ENCODE assay signal across 20 cellular contexts in genomic region chr7:54907981-54908380, GRCh38.
A peak's percentile ranks its signal among the peaks of the same experiment; 100 is the strongest.
DNase-seq lines count a peak whose midpoint lies in the region; ATAC-seq and TF ChIP-seq lines count a peak whose summit lies in the region.
"Had no signal": no experiment of that assay in that cellular context is flagged by ENCODE, and none has a peak within 500 bp of the region (broad histone marks: within the 10 kb centered on the region; RNA-seq: fewer than 3 reads in every experiment).

No MANE protein-coding gene starts in this region.

- H3K79me2 ChIP-seq in SK-N-SH (ENCODE audit: insufficient read depth): no peaks in the 10 kb centered on the region

- dilution Hi-C loops in IMR-90 (cut with HindIII; ENCODE audit: low sequenced_read_pairs, unreplicated experiment): no loop called here

- H4K8ac ChIP-seq in IMR-90 (ENCODE audit: low read depth in 2 of 2, low read length in 2 of 2): no peak overlapping the region

- TF ChIP-seq EP300 in SK-N-SH (IDR thresholded peaks at IDR 0.05; ENCODE audit: borderline replicate concordance in 1 of 2, low read depth in 1 of 2, low read length in 1 of 2): no peak

- H3K4me1 ChIP-seq in SK-N-SH (ENCODE audit: control insufficient read depth in 1 of 2, insufficient read depth in 2 of 2, low read depth in 1 of 2, low read length in 1 of 2): peaks cover 0 to 4% of the 10 kb centered on the region in 2 experiments; a peak in 2 of 4 replicates
- no peaks in the 10 kb centered on the region for H3K4me1 ChIP-seq in IMR-90 (ENCODE audit: control insufficient read depth, insufficient read depth, low read length)
- H3K4me1 ChIP-seq: SJCRH30 had no signal

- no peak overlapping the region for H2BK15ac ChIP-seq in IMR-90 (ENCODE audit: low read depth, low read length)

- peaks cover 4% of the 10 kb centered on the region for H3K36me3 Mint-ChIP-seq in osteocyte (ENCODE audit: unreplicated experiment)

- H3K4me2 ChIP-seq in SK-N-SH: no peak overlapping the region
- no peak overlapping the region for H3K4me2 ChIP-seq in IMR-90 (ENCODE audit: low read depth, low read length)

- H2AK9ac ChIP-seq in IMR-90 (replicated peaks; ENCODE audit: low read depth, low read length, poor library complexity): no peak overlapping the region

- H2BK20ac ChIP-seq in IMR-90 (ENCODE audit: low read depth, low read length): no peak overlapping the region

- H3K36me3 ChIP-seq in SK-N-SH (replicated peaks in 1 of 2; ENCODE audit: control insufficient read depth in 1 of 2, insufficient read depth in 2 of 2, low read length in 1 of 2) (peaks cover 0 to 8% of the 10 kb centered on the region in 2 experiments), IMR-90 (ENCODE audit: control insufficient read depth, insufficient read depth, low read length) (no peaks in the 10 kb centered on the region)
- H3K36me3 ChIP-seq: SJCRH30 had no signal

- TF ChIP-seq CTCF in SK-N-SH (IDR thresholded peaks at IDR 0.05) (no peak), IMR-90 (conservative IDR thresholded peaks at IDR 0.05; ENCODE audit: low read depth, low read length) (no peak), epithelial cell of esophagus (IDR thresholded peaks at IDR 0.05; ENCODE audit: insufficient read depth, low read depth, low read length, missing control alignments) (no peak), osteocyte (IDR thresholded peaks at IDR 0.05) (no peak)

- ATAC-seq in SK-N-SH treated with all-trans-retinoic acid at 6 μM for 48 hours (no peak; the same call in 1 of the 3 replicates), IMR-90 (ENCODE audit: low read depth) (no peak), GM18861 (IDR thresholded peaks at IDR 0.05; ENCODE audit: unreplicated experiment) (no peak), HG02970 (IDR thresholded peaks at IDR 0.05; ENCODE audit: low FRiP score, unreplicated experiment) (no peak)
- ATAC-seq: Panc1 had no signal

- H3K9ac ChIP-seq in SK-N-SH (no peak overlapping the region), IMR-90 (ENCODE audit: low read depth, low read length) (no peak overlapping the region)

- CTCF ChIA-PET in SK-N-SH (lab: Yijun Ruan, JAX): interaction anchor here (5.1 kb wide), 1 partner anchor 347 kb away, joined by 34 read pairs; no protein-coding TSS in a partner anchor
- CTCF ChIA-PET in IMR-90 (lab: Yijun Ruan, JAX): no interaction called here

- TF ChIP-seq POLR2A in IMR-90 (IDR thresholded peaks at IDR 0.05; ENCODE audit: low read depth, low read length): no peak

- TF ChIP-seq RAD21 in SK-N-SH (IDR thresholded peaks at IDR 0.05; ENCODE audit: low read length) (no peak), IMR-90 (IDR thresholded peaks at IDR 0.05; ENCODE audit: low read length) (no peak)

- H3K56ac ChIP-seq in IMR-90 (ENCODE audit: extremely low read depth, insufficient read depth, low read length): no peak overlapping the region

- H4K5ac ChIP-seq in IMR-90 (ENCODE audit: low read depth, low read length): no peak overlapping the region

- H2BK5ac ChIP-seq in IMR-90 (ENCODE audit: low read depth, low read length, poor library complexity, severe bottlenecking): no peak overlapping the region

- peaks cover 51% of the 10 kb centered on the region for H3K4me1 Mint-ChIP-seq in osteocyte (ENCODE audit: unreplicated experiment)

- H3K9me3 ChIP-seq in SK-N-SH (peaks cover 6% of the 10 kb centered on the region), IMR-90 (ENCODE audit: control insufficient read depth, insufficient read depth, low read length) (no peaks in the 10 kb centered on the region; the same call in 1 of the 2 replicates)
- H3K9me3 ChIP-seq: SJCRH30 had no signal

- H3K27ac ChIP-seq in SK-N-SH (ENCODE audit: low read depth in 2 of 2, low read length in 1 of 2) (peak overlapping the region in 1 of 2 experiments; percentile 69; a peak in 2 of 4 replicates), IMR-90 (ENCODE audit: insufficient read depth, low read length) (no peak overlapping the region)
- H3K27ac ChIP-seq: 22Rv1, C4-2B, SJCRH30 had no signal

- intact Hi-C loops in IMR-90 (cut with micrococcal nuclease): no loop called here

- peak overlapping the region; percentile 0 for H3K27ac Mint-ChIP-seq in osteocyte (ENCODE audit: unreplicated experiment)

- no peaks in the 10 kb centered on the region for H3K9me1 ChIP-seq in IMR-90 (ENCODE audit: insufficient read depth, low read length)

- H3K18ac ChIP-seq in IMR-90 (ENCODE audit: low read depth, low read length): no peak overlapping the region

- no peaks in the 10 kb centered on the region for H3K27me3 ChIP-seq in SK-N-SH (ENCODE audit: insufficient read depth)
- no peaks in the 10 kb centered on the region for H3K27me3 ChIP-seq in IMR-90 (ENCODE audit: control insufficient read depth, insufficient read depth, low read length)

- no peaks in the 10 kb centered on the region for H3K79me1 ChIP-seq in IMR-90 (ENCODE audit: low read depth in 1 of 2, low read length in 2 of 2)

- no peak overlapping the region for H2BK120ac ChIP-seq in IMR-90 (ENCODE audit: low read depth, low read length)

- H3K14ac ChIP-seq in IMR-90 (replicated peaks; ENCODE audit: low read depth, low read length): no peak overlapping the region; the same call in 1 of the 2 replicates

- H3K4ac ChIP-seq in IMR-90 (ENCODE audit: low read depth, low read length): no peak overlapping the region

- no peak overlapping the region for H3K23ac ChIP-seq in IMR-90 (ENCODE audit: low read depth, low read length)

- in situ Hi-C loops in IMR-90 (cut with MboI; ENCODE audit: low sequenced_read_pairs): no loop called here

- peaks cover 4% of the 10 kb centered on the region for H3K9me3 Mint-ChIP-seq in osteocyte (ENCODE audit: unreplicated experiment)

- no peak overlapping the region for H4K91ac ChIP-seq in IMR-90 (ENCODE audit: insufficient read depth, low read depth, low read length)

- no peak overlapping the region for H3K4me3 Mint-ChIP-seq in osteocyte (ENCODE audit: unreplicated experiment)

- H2AFZ ChIP-seq in SK-N-SH (ENCODE audit: low read depth) (no peak overlapping the region; the same call in 1 of the 2 replicates), IMR-90 (replicated peaks; ENCODE audit: low read length, poor library complexity) (no peak overlapping the region)

- H4K20me1 ChIP-seq in SK-N-SH (ENCODE audit: insufficient read depth): no peaks in the 10 kb centered on the region
- no peaks in the 10 kb centered on the region for H4K20me1 ChIP-seq in IMR-90 (ENCODE audit: insufficient read depth, low read length)

- peaks cover 26% of the 10 kb centered on the region for H3F3A ChIP-seq in SK-N-SH (replicated peaks; ENCODE audit: insufficient read depth)

- H2AK5ac ChIP-seq in IMR-90 (ENCODE audit: low read depth, low read length): 0 out of 2 replicates have a peak overlapping the region, but pooled peaks have one; percentile 2

- BruUV-seq in IMR-90 (replicated peaks; lab: Mats Ljungman, UMichigan): no TSS peak

- no peak for DNase-seq in SK-N-SH
- peak; percentile 51 for DNase-seq in IMR-90
- peak; percentile 77 for DNase-seq in epithelial cell of esophagus (ENCODE audit: low read depth)
- DNase-seq in osteocyte (ENCODE audit: extremely low spot score, unreplicated experiment): no peak
- no peak for DNase-seq in DMS79 (lab: John Stamatoyannopoulos, UW)
- DNase-seq: DMS53, EL, KBM-7, NCI-H1092, NCI-H1436, NCI-H187 treated with DMSO at 0.1 percent for 48 hours, NCI-H510A treated with DMSO at 0.1 percent for 48 hours, NCI-H748 treated with DMSO at 0.1 percent for 48 hours, SJCRH30 had no signal

- no peaks in the 10 kb centered on the region for H3K27me3 Mint-ChIP-seq in osteocyte (ENCODE audit: unreplicated experiment)

- H3K9me2 ChIP-seq in SK-N-SH: no peaks in the 10 kb centered on the region

- no peak overlapping the region for H3K4me3 ChIP-seq in SK-N-SH (ENCODE audit: low read depth in 2 of 2, low read length in 1 of 2)
- no peak overlapping the region for H3K4me3 ChIP-seq in IMR-90 (ENCODE audit: insufficient read depth, low read depth, low read length)
- H3K4me3 ChIP-seq in epithelial cell of esophagus (ENCODE audit: low read length): no peak overlapping the region
- H3K4me3 ChIP-seq: SJCRH30 had no signal

- POLR2A ChIA-PET in SK-N-SH (lab: Yijun Ruan, JAX): no interaction called here
- POLR2A ChIA-PET in IMR-90 (lab: Charles Lee; ENCODE audit: unreplicated experiment): no interaction called here

TF ChIP-seq in SK-N-SH treated with all-trans-retinoic acid at 6 μM for 48 hours, 23 proteins besides CTCF, POLR2A, EP300 and RAD21 (continues in another document):
- TF ChIP-seq ZC3H10 (CRISPR knock-in tag; IDR thresholded peaks at IDR 0.05): no peak
- TF ChIP-seq CSDC2 (CRISPR knock-in tag; IDR thresholded peaks at IDR 0.05): no peak
- TF ChIP-seq ZNF8 (CRISPR knock-in tag; IDR thresholded peaks at IDR 0.05): no peak
- no peak for TF ChIP-seq ZNF70 (CRISPR knock-in tag; IDR thresholded peaks at IDR 0.05)
- TF ChIP-seq, protein P1, sequence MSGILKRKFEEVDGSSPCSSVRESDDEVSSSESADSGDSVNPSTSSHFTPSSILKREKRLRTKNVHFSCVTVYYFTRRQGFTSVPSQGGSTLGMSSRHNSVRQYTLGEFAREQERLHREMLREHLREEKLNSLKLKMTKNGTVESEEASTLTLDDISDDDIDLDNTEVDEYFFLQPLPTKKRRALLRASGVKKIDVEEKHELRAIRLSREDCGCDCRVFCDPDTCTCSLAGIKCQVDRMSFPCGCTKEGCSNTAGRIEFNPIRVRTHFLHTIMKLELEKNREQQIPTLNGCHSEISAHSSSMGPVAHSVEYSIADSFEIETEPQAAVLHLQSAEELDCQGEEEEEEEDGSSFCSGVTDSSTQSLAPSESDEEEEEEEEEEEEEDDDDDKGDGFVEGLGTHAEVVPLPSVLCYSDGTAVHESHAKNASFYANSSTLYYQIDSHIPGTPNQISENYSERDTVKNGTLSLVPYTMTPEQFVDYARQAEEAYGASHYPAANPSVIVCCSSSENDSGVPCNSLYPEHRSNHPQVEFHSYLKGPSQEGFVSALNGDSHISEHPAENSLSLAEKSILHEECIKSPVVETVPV (CRISPR knock-in tag; IDR thresholded peaks at IDR 0.05): no peak

TF ChIP-seq in IMR-90, 13 proteins besides CTCF, POLR2A, EP300 and RAD21:
- TF ChIP-seq, protein P2, sequence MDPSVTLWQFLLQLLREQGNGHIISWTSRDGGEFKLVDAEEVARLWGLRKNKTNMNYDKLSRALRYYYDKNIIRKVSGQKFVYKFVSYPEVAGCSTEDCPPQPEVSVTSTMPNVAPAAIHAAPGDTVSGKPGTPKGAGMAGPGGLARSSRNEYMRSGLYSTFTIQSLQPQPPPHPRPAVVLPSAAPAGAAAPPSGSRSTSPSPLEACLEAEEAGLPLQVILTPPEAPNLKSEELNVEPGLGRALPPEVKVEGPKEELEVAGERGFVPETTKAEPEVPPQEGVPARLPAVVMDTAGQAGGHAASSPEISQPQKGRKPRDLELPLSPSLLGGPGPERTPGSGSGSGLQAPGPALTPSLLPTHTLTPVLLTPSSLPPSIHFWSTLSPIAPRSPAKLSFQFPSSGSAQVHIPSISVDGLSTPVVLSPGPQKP (IDR thresholded peaks at IDR 0.05; ENCODE audit: borderline replicate concordance, low read depth, low read length): no peak
- no peak for TF ChIP-seq RFX5 (IDR thresholded peaks at IDR 0.05; ENCODE audit: low read depth, low read length)
- TF ChIP-seq SMC3 (IDR thresholded peaks at IDR 0.05; ENCODE audit: low read depth, low read length): no peak
- TF ChIP-seq CEBPB (IDR thresholded peaks at IDR 0.05; ENCODE audit: low read depth, low read length): no peak
- TF ChIP-seq MXI1 (IDR thresholded peaks at IDR 0.05; ENCODE audit: borderline replicate concordance, low read depth, low read length): no peak

Comparison
In these comparisons a context has a peak if more than half of its experiments do, and no peak if none do; other contexts are left out.
1. DNase-seq: peak in IMR-90 (single experiment) and epithelial cell of esophagus (single experiment); none in SK-N-SH (single experiment), osteocyte (single experiment) and DMS79 (single experiment).